Comparison of ENCODE assay signal across 8 cellular contexts in the genomic region with DNA sequence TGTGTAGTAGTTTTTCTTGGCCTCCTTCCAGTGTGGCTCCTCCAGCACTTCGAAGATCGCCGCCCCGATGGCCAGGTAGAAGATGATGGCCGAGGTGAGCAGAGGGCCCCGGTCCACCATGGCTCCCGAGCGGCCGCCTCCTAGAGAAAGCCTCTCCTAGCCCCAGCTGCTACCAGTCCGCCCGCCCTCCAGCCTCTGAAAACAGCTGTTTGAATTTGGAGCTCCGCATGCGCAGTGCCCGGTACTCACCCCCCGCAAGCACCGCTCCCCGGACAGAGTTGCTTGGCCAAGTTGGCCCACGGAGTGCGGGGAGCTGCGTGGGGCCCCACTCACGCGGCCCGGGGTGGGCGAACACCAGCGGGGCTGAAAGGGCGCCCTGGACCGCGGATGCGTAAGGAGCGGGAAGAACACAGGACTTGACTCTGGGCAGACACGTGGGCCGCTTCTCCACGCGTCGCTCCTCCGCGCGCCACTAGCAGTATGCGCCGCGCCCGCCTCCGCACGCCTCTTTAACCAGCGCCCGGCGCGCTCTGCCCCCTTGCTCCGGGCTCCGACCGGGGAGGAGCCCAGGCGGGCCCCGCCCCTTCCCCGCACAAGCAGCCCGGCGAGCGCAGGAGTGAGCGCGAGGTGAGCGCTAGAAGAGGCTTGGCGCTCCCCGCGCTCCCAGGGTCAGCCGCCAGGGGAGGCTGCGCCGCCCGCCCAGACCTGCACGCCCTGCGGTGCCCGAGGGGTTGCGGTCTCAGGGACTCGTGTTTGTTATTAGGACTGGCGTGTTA. TPM values are rescaled to one million over a fixed set of nuclear protein-coding genes. Genes with fewer than 3 reads are reported as not detected.
DNase-seq lines count a peak whose midpoint lies in the region; ATAC-seq and TF ChIP-seq lines count a peak whose summit lies in the region.

A gene with protein sequence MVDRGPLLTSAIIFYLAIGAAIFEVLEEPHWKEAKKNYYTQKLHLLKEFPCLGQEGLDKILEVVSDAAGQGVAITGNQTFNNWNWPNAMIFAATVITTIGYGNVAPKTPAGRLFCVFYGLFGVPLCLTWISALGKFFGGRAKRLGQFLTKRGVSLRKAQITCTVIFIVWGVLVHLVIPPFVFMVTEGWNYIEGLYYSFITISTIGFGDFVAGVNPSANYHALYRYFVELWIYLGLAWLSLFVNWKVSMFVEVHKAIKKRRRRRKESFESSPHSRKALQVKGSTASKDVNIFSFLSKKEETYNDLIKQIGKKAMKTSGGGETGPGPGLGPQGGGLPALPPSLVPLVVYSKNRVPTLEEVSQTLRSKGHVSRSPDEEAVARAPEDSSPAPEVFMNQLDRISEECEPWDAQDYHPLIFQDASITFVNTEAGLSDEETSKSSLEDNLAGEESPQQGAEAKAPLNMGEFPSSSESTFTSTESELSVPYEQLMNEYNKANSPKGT (minus strand): TSS at position 484 of the 776 bp plus-strand sequence. CDS start 364 bp downstream, at position 120.

- CTCF ChIA-PET in Panc1 (lab: Charles Lee) = interaction anchor here (0.8 kb wide), 1 partner anchor 12 kb away, joined by 4 read pairs; no protein-coding TSS in a partner anchor

- no peak within 1 kb of the TSS for H3K9ac ChIP-seq in parathyroid adenoma

- H3K79me2 ChIP-seq in parathyroid adenoma = no peaks in the 10 kb centered on the region

- peak; percentile 97 for ATAC-seq in Panc1

- H3K9me3 ChIP-seq in Panc1 (ENCODE audit: control insufficient read depth, insufficient read depth, low read depth, low read length) = no peaks in the 10 kb centered on the region
- H3K9me3 ChIP-seq in parathyroid adenoma (ENCODE audit: control insufficient read depth, low read length) = no peaks in the 10 kb centered on the region
- no peaks in the 10 kb centered on the region for H3K9me3 ChIP-seq in tibial artery

- in situ Hi-C loops in ACHN (cut with HindIII; ENCODE audit: low pct_ligation_motif_present, low pct_unique_long_range_greater_than_20kb, low sequenced_read_pairs) = no loop called here
- in situ Hi-C loops in GM18951 (cut with MboI; ENCODE audit: low sequenced_read_pairs, unreplicated experiment) = no loop called here
- in situ Hi-C loops in Panc1 (cut with HindIII; ENCODE audit: low pct_unique_long_range_greater_than_20kb, low sequenced_read_pairs) = no loop called here

- peak within 1 kb of the TSS; percentile 67 for H3K4me2 ChIP-seq in parathyroid adenoma (ENCODE audit: low read length)

- no peaks in the 10 kb centered on the region; the same call in 1 of the 2 replicates for H3K36me3 ChIP-seq in Panc1 (ENCODE audit: control insufficient read depth, insufficient read depth, low read length)
- no peaks in the 10 kb centered on the region for H3K36me3 ChIP-seq in parathyroid adenoma (ENCODE audit: control insufficient read depth, insufficient read depth, low read length)
- no peaks in the 10 kb centered on the region for H3K36me3 ChIP-seq in tibial artery

- POLR2A ChIA-PET in Panc1 (lab: Charles Lee) = no interaction called here

- DNase-seq in ACHN (peak; percentile 52), HK-2 (ENCODE audit: unreplicated experiment) (peak; percentile 81), Panc1 (ENCODE audit: low read depth, low spot score) (no peak), head of caudate nucleus (peak; percentile 5 to 83 (median 64)), tibial artery (peak; percentile 70 to 79)
- DNase-seq in activated effector memory CD4-positive, alpha-beta T cell treated with anti-CD3 and anti-CD28 coated beads, Interleukin-2, amount 50 U/mL, for 16 hours = peak; percentile 89

- H3K27ac ChIP-seq in Panc1 (ENCODE audit: low read length) (no peak within 1 kb of the TSS), parathyroid adenoma (no peak within 1 kb of the TSS), tibial artery (no peak within 1 kb of the TSS)

- H3K27me3 ChIP-seq in Panc1 (ENCODE audit: control insufficient read depth, insufficient read depth, low read length) (peaks cover 9% of the 10 kb centered on the region), parathyroid adenoma (ENCODE audit: control insufficient read depth, insufficient read depth, low read length) (no peaks in the 10 kb centered on the region), tibial artery (peaks cover 0 to 29% of the 10 kb centered on the region in 2 donors)

- TF ChIP-seq CTCF in Panc1 (IDR thresholded peaks at IDR 0.05) (peak; percentile 77), parathyroid adenoma (IDR thresholded peaks at IDR 0.05) (peak; percentile 54), tibial artery (IDR thresholded peaks at IDR 0.05) (peak; percentile 54 to 62)

- peak within 1 kb of the TSS; percentile 84 for H2AFZ ChIP-seq in parathyroid adenoma

- peak within 1 kb of the TSS; percentile 49 to 51 for H3K4me3 ChIP-seq in Panc1 (ENCODE audit: low read depth in 2 of 2, low read length in 2 of 2)
- peak within 1 kb of the TSS; percentile 48 for H3K4me3 ChIP-seq in parathyroid adenoma (ENCODE audit: low read depth, low read length)
- H3K4me3 ChIP-seq in tibial artery = peak within 1 kb of the TSS; percentile 44 to 54

- H3K4me1 ChIP-seq in Panc1 (ENCODE audit: control insufficient read depth, insufficient read depth, low read length) (peaks cover 3% of the 10 kb centered on the region; the same call in 1 of the 2 replicates), parathyroid adenoma (no peaks in the 10 kb centered on the region), tibial artery (peaks cover 0 to 16% (median 10%) of the 10 kb centered on the region in 4 donors)

- BruUV-seq in Panc1 (replicated peaks; lab: Mats Ljungman, UMichigan) = no TSS peak

- TF ChIP-seq POLR2A in GM18951 (IDR thresholded peaks at IDR 0.05; ENCODE audit: extremely low read depth, insufficient read depth, insufficient read length) = peak; percentile 45

- intact Hi-C loops in Panc1 (cut with micrococcal nuclease; ENCODE audit: unreplicated experiment) (no loop called here), head of caudate nucleus (cut with DNase I) (no loop called here), tibial artery (cut with DNase I; ENCODE audit: low total_unique reads) (no loop called here)

RNA-seq across cellular contexts. Expression of the gene that starts here (rescaled TPM):
- total RNA-seq in Panc1 (2021; ENCODE audit: unreplicated experiment) = 0.77 TPM
- polyA plus RNA-seq in Panc1 (2012; ENCODE audit: insufficient read length) = 0.19 TPM

Comparison
In these comparisons a context has a peak if more than half of its experiments do, and no peak if none do; other contexts are left out.
1. Peak in ATAC-seq and H3K4me3 ChIP-seq in Panc1; RNA of the gene not detected or under 1 TPM.